Comparison of ENCODE assay signal across 2 cellular contexts in the genomic region with DNA sequence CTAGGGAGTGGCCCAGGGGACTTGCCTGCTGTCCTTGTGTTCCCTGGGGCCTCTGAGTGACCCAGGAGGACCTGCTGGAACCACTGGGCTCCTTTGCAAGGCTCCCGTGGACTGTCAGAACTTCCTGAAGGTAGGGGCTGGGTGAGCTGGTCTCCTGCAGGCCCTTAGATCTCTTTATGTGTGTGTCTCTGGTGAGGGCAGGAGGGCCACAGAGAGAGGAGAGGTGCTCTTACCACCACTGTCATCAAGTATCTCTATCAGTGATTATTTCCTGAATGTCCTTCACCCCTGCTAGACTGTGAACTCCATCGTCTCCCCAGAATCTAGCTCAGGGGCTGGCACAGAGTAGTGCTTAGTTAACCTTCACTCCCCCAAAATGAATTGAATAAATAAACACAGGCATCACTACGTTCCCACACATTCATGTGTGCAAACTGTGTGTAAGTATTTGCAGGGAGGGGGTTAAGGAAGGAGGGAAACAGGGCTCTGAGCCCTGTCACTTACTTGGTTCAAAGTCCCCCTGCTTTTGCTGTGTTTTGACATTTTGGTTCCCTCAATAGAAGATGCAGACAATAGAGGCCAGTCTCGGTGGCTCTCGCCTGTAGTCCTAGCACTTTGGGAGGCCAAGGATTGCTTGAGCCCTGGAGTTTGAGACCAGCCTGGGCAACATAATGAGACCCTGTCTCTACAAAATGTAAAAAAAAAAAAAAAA.
A peak's percentile ranks its signal among the peaks of the same experiment; 100 is the strongest.
TF ChIP-seq lines count a peak whose summit lies in the region.

No MANE protein-coding gene starts in this region.

TF ChIP-seq in HepG2, 621 proteins besides CTCF, POLR2A, EP300 and RAD21 (continued from another document and continues in another):
- TF ChIP-seq, protein P1, sequence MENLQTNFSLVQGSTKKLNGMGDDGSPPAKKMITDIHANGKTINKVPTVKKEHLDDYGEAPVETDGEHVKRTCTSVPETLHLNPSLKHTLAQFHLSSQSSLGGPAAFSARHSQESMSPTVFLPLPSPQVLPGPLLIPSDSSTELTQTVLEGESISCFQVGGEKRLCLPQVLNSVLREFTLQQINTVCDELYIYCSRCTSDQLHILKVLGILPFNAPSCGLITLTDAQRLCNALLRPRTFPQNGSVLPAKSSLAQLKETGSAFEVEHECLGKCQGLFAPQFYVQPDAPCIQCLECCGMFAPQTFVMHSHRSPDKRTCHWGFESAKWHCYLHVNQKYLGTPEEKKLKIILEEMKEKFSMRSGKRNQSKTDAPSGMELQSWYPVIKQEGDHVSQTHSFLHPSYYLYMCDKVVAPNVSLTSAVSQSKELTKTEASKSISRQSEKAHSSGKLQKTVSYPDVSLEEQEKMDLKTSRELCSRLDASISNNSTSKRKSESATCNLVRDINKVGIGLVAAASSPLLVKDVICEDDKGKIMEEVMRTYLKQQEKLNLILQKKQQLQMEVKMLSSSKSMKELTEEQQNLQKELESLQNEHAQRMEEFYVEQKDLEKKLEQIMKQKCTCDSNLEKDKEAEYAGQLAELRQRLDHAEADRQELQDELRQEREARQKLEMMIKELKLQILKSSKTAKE (CRISPR knock-in tag; IDR thresholded peaks at IDR 0.05; ENCODE audit: borderline replicate concordance): no peak
- TF ChIP-seq, protein P2, sequence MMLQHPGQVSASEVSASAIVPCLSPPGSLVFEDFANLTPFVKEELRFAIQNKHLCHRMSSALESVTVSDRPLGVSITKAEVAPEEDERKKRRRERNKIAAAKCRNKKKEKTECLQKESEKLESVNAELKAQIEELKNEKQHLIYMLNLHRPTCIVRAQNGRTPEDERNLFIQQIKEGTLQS (CRISPR knock-in tag; IDR thresholded peaks at IDR 0.05): no peak
- TF ChIP-seq WIZ (CRISPR knock-in tag; IDR thresholded peaks at IDR 0.05) (no peak), RNF2 (conservative IDR thresholded peaks at IDR 0.05; ENCODE audit: low read depth) (no peak), SYNCRIP (IDR thresholded peaks at IDR 0.05; ENCODE audit: insufficient read depth, low read depth, low read length) (no peak), ZNF326 (CRISPR knock-in tag; IDR thresholded peaks at IDR 0.05; ENCODE audit: borderline replicate concordance) (no peak), AHR (CRISPR knock-in tag; IDR thresholded peaks at IDR 0.05) (no peak), JDP2 (CRISPR knock-in tag; IDR thresholded peaks at IDR 0.05; ENCODE audit: borderline replicate concordance) (no peak), MEIS1 (CRISPR knock-in tag; IDR thresholded peaks at IDR 0.05; ENCODE audit: borderline replicate concordance) (no peak), TOPORS (CRISPR knock-in tag; IDR thresholded peaks at IDR 0.05) (no peak), ZNF274 (CRISPR knock-in tag; IDR thresholded peaks at IDR 0.05) (no peak), ISX (CRISPR knock-in tag; conservative IDR thresholded peaks at IDR 0.05) (no peak), ZNF703 (CRISPR knock-in tag; IDR thresholded peaks at IDR 0.05; ENCODE audit: borderline replicate concordance) (no peak), ZFAT (CRISPR knock-in tag; conservative IDR thresholded peaks at IDR 0.05) (no peak), ZNF263 (CRISPR knock-in tag; IDR thresholded peaks at IDR 0.05) (no peak), SAP130 (CRISPR knock-in tag; IDR thresholded peaks at IDR 0.05; ENCODE audit: low read depth) (0 out of 2 replicates have a peak, but pooled peaks have one; percentile 15), POLR2G (IDR thresholded peaks at IDR 0.05; ENCODE audit: low read depth, low read length) (no peak), SETDB1 (CRISPR knock-in tag; IDR thresholded peaks at IDR 0.05; ENCODE audit: borderline replicate concordance) (no peak), SIN3A (IDR thresholded peaks at IDR 0.05; ENCODE audit: borderline replicate concordance, low read depth, low read length) (no peak), ZNF549 (CRISPR knock-in tag; IDR thresholded peaks at IDR 0.05) (peak; percentile 96), ELF1 (CRISPR knock-in tag; IDR thresholded peaks at IDR 0.05) (no peak)
- TF ChIP-seq, protein P3, sequence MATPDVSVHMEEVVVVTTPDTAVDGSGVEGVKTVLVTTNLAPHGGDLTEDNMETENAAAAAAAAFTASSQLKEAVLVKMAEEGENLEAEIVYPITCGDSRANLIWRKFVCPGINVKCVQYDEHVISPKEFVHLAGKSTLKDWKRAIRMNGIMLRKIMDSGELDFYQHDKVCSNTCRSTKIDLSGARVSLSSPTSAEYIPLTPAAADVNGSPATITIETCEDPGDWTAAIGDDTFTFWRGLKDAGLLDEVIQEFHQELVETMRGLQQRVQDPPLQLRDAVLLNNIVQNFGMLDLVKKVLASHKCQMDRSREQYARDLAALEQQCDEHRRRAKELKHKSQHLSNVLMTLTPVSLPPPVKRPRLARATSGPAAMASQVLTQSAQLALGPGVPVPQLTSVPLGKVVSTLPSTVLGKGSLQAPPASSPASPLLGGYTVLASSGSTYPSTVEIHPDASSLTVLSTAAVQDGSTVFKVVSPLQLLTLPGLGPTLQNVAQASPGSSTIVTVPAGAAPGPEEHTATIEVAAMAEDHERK (CRISPR knock-in tag; IDR thresholded peaks at IDR 0.05; ENCODE audit: low read depth): no peak
- TF ChIP-seq, protein P4, sequence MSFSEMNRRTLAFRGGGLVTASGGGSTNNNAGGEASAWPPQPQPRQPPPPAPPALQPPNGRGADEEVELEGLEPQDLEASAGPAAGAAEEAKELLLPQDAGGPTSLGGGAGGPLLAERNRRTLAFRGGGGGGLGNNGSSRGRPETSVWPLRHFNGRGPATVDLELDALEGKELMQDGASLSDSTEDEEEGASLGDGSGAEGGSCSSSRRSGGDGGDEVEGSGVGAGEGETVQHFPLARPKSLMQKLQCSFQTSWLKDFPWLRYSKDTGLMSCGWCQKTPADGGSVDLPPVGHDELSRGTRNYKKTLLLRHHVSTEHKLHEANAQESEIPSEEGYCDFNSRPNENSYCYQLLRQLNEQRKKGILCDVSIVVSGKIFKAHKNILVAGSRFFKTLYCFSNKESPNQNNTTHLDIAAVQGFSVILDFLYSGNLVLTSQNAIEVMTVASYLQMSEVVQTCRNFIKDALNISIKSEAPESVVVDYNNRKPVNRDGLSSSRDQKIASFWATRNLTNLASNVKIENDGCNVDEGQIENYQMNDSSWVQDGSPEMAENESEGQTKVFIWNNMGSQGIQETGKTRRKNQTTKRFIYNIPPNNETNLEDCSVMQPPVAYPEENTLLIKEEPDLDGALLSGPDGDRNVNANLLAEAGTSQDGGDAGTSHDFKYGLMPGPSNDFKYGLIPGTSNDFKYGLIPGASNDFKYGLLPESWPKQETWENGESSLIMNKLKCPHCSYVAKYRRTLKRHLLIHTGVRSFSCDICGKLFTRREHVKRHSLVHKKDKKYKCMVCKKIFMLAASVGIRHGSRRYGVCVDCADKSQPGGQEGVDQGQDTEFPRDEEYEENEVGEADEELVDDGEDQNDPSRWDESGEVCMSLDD (CRISPR knock-in tag; IDR thresholded peaks at IDR 0.05; ENCODE audit: borderline replicate concordance): no peak
- TF ChIP-seq, protein P5, sequence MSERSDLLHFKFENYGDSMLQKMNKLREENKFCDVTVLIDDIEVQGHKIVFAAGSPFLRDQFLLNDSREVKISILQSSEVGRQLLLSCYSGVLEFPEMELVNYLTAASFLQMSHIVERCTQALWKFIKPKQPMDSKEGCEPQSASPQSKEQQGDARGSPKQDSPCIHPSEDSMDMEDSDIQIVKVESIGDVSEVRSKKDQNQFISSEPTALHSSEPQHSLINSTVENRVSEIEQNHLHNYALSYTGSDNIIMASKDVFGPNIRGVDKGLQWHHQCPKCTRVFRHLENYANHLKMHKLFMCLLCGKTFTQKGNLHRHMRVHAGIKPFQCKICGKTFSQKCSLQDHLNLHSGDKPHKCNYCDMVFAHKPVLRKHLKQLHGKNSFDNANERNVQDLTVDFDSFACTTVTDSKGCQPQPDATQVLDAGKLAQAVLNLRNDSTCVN (CRISPR knock-in tag; IDR thresholded peaks at IDR 0.05; ENCODE audit: borderline replicate concordance): no peak

TF ChIP-seq in SK-N-SH treated with all-trans-retinoic acid at 6 μM for 48 hours, 23 proteins besides CTCF, POLR2A, EP300 and RAD21 (continued from another document):
- TF ChIP-seq, protein P6, sequence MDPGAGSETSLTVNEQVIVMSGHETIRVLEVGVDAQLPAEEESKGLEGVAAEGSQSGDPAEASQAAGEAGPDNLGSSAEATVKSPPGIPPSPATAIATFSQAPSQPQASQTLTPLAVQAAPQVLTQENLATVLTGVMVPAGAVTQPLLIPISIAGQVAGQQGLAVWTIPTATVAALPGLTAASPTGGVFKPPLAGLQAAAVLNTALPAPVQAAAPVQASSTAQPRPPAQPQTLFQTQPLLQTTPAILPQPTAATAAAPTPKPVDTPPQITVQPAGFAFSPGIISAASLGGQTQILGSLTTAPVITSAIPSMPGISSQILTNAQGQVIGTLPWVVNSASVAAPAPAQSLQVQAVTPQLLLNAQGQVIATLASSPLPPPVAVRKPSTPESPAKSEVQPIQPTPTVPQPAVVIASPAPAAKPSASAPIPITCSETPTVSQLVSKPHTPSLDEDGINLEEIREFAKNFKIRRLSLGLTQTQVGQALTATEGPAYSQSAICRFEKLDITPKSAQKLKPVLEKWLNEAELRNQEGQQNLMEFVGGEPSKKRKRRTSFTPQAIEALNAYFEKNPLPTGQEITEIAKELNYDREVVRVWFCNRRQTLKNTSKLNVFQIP (CRISPR knock-in tag; IDR thresholded peaks at IDR 0.05; ENCODE audit: borderline replicate concordance, low read depth): no peak
- TF ChIP-seq ZFP3 (CRISPR knock-in tag; IDR thresholded peaks at IDR 0.05) (no peak), TOX (CRISPR knock-in tag; IDR thresholded peaks at IDR 0.05; ENCODE audit: borderline replicate concordance) (no peak)
